8 cellular contexts compared by ENCODE assay signal in the genomic region with DNA sequence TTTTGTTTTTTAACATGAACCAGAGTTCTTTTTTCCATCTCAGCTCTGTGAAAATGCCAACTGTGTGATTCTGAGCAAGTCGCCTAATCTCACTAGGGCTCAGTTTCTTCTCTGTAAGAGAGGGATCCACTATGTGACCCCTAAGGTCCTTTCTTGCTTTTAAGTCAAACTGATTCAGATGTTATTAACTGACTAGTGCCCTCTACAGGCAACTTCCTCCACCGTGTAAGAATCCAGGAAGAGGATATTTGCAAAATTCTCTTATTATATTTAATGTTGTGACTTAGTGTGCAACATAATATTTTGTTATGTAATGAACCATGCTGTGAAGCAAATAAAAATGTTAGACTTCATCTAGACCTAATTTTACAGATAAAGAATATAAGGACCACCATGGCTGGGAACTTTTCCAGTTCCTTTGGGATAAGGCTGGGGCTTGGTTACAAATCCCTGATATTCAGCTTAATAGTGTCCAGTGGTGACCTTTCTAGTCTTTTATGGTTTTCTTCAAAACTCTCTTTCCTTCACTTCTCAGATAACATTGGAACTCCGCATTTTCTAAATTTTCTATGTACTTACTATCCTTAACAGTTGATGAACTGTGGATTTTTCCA.
DNase-seq lines count a peak whose midpoint lies in the region; ATAC-seq and TF ChIP-seq lines count a peak whose summit lies in the region.

No MANE protein-coding gene starts in this region.

- H3K36me3 ChIP-seq in SU-DHL-6 (ENCODE audit: low read length) (no peaks in the 10 kb centered on the region), transverse colon (no peaks in the 10 kb centered on the region)

- TF ChIP-seq CTCF in SU-DHL-6 (IDR thresholded peaks at IDR 0.05; ENCODE audit: insufficient read depth, low read length, poor library complexity, severe bottlenecking) = peak; percentile 71
- TF ChIP-seq CTCF in transverse colon (IDR thresholded peaks at IDR 0.05) = peak; percentile 63 to 73 (median 69)

- no peak overlapping the region for H3K27ac ChIP-seq in SU-DHL-6 (ENCODE audit: low read depth, low read length)
- no peak overlapping the region for H3K27ac ChIP-seq in transverse colon

- TF ChIP-seq POLR2A in transverse colon (IDR thresholded peaks at IDR 0.05) = no peak

- H3K79me2 ChIP-seq in SU-DHL-6 (ENCODE audit: insufficient read depth, low read length) = no peaks in the 10 kb centered on the region

- H3F3A ChIP-seq in SU-DHL-6 (ENCODE audit: insufficient read depth) = no peaks in the 10 kb centered on the region

- H4K20me1 ChIP-seq in SU-DHL-6 (ENCODE audit: low read depth, low read length) = no peaks in the 10 kb centered on the region

- H3K9ac ChIP-seq in SU-DHL-6 (ENCODE audit: low read length) = no peak overlapping the region

- peak; percentile 28 for DNase-seq in activated naive CD4-positive, alpha-beta T cell treated with Interleukin-2 at 50 U/mL for 16 hours
- DNase-seq in activated naive CD4-positive, alpha-beta T cell (lab: John Stamatoyannopoulos, UW) = no peak
- DNase-seq in dedifferentiated amniotic fluid mesenchymal stem cell (ENCODE audit: extremely low spot score) = peak; percentile 63
- peak; percentile 78 for DNase-seq in medulla oblongata (ENCODE audit: extremely low spot score)
- peak; percentile 26 for DNase-seq in transverse colon

- ATAC-seq in HG03565 (IDR thresholded peaks at IDR 0.05; ENCODE audit: unreplicated experiment) = peak; percentile 43
- ATAC-seq in HG03378 (IDR thresholded peaks at IDR 0.05; ENCODE audit: unreplicated experiment) = no peak

- H3K4me1 ChIP-seq in transverse colon = peaks cover 0 to 19% (median 3%) of the 10 kb centered on the region in 4 donors

- in situ Hi-C loops in transverse colon (cut with MboI; ENCODE audit: low pct_ligation_motif_present in 1 of 4, low pct_unique_long_range_greater_than_20kb in 1 of 4, low sequenced_read_pairs in 3 of 4) = loop anchor here (10.0 to 25.0 kb wide), 3 partner anchors 173 to 1223 kb away; no protein-coding TSS in a partner anchor

- H3K9me3 ChIP-seq in SU-DHL-6 (ENCODE audit: insufficient read depth, low read length) (no peaks in the 10 kb centered on the region), transverse colon (no peaks in the 10 kb centered on the region)

- H3K4me2 ChIP-seq in SU-DHL-6 (ENCODE audit: low read depth, low read length, poor library complexity, severe bottlenecking) = no peak overlapping the region

- no peaks in the 10 kb centered on the region for H3K9me2 ChIP-seq in SU-DHL-6 (replicated peaks; ENCODE audit: insufficient read depth, low read length)

- intact Hi-C loops in transverse colon (cut with DNase I; ENCODE audit: low total_unique reads) = loop anchor here (5.0 kb wide), 1 partner anchor 177 kb away; no protein-coding TSS in a partner anchor

- H2AFZ ChIP-seq in SU-DHL-6 (ENCODE audit: low read depth, low read length, severe bottlenecking) = no peak overlapping the region

- H3K27me3 ChIP-seq in SU-DHL-6 (ENCODE audit: low read length) (no peaks in the 10 kb centered on the region), transverse colon (no peaks in the 10 kb centered on the region)

- H3K4me3 ChIP-seq in SU-DHL-6 (ENCODE audit: insufficient read depth, low read length, poor library complexity, severe bottlenecking) = no peak overlapping the region
- no peak overlapping the region for H3K4me3 ChIP-seq in transverse colon

- no peak for TF ChIP-seq EP300 in transverse colon (IDR thresholded peaks at IDR 0.05; ENCODE audit: low read depth)

- WGBS in transverse colon (ENCODE audit: low coverage in 1 of 2), 2 donors = 49 to 52% methylated on average over 3 of the region's 3 CpGs

Comparison
In these comparisons a context has a peak if more than half of its experiments do, and no peak if none do; other contexts are left out.
1. DNase-seq: peak in activated naive CD4-positive, alpha-beta T cell treated with Interleukin-2 at 50 U/mL for 16 hours (single experiment), dedifferentiated amniotic fluid mesenchymal stem cell (single experiment), medulla oblongata (single experiment) and transverse colon (single experiment); none in activated naive CD4-positive, alpha-beta T cell (0 of 4).